Comparison of ENCODE assay signal across 27 cellular contexts in the genomic region with DNA sequence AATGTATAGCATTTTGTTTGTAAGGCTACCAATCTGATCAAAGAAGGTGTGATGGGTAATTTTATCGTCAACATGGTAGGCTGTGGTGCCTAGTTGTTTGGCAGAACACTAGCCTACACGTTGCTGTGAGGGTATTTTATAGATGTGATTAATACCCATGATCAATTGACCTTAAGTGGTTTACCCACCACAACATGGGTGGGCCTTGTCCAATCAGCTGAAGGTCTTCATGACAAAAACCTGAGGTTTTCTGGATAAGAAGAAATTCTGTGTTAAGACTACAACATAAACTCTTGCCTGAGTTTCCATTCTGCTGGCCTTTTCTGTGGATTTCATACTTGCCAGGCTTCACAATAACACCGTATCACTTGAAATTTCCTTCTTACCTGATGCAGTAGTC.
"Had no signal": no experiment of that assay in that cellular context is flagged by ENCODE, and none has a peak within 500 bp of the region (broad histone marks: within the 10 kb centered on the region; RNA-seq: fewer than 3 reads in every experiment).

No MANE protein-coding gene starts in this region.

- DNase-seq: stimulated activated CD4-positive, alpha-beta T cell treated with anti-CD3 and anti-CD28 coated beads, Interleukin-2, amount 100 ng/mL, for 48 hours; stimulated activated CD4-positive, alpha-beta T cell treated with anti-CD3 and anti-CD28 coated beads, Interleukin-4, amount 100 ng/mL, for 1 hour; stimulated activated CD4-positive, alpha-beta T cell treated with anti-CD3 and anti-CD28 coated beads, Interleukin-4, amount 100 ng/mL, for 24 hours; stimulated activated CD4-positive, alpha-beta T cell treated with anti-CD3 and anti-CD28 coated beads, Interleukin-4, amount 100 ng/mL, for 4 hours; stimulated activated CD8-positive, alpha-beta memory T cell treated with anti-CD3 and anti-CD28 coated beads, Interleukin-4, amount 100 ng/mL, for 48 hours; stimulated activated naive B cell treated with anti-CD40 and anti-IgM and Interleukin-4, amounts not matched to agents 10 μg/mL and 1 μg/mL and 100 μg/mL, for 72 hours; stimulated activated naive CD4-positive, alpha-beta T cell; stimulated activated naive CD4-positive, alpha-beta T cell treated with Interleukin-2 at 50 U/mL for 16 hours; stimulated activated naive CD8-positive, alpha-beta T cell treated with anti-CD3 and anti-CD28 coated beads, Interleukin-15, amount 100 ng/mL, for 72 hours; stimulated activated naive CD8-positive, alpha-beta T cell treated with anti-CD3 and anti-CD28 coated beads, Interleukin-15, Interleukin-2, amounts not matched to agents 100 U/mL and 50 U/mL, for 24 hours; stomach; substantia nigra; testis; thyroid gland; tibial artery; transverse colon; trophoblast cell; upper lobe of left lung; upper lobe of right lung; uterus had no signal

- H3K4me1 ChIP-seq: suprapubic skin, testis, upper lobe of right lung, uterus, vagina had no signal

- H3K27ac ChIP-seq: stomach, suprapubic skin, testis, thoracic aorta, thyroid gland, tibial artery, tibial nerve, transverse colon, upper lobe of left lung, upper lobe of right lung, uterus, vagina had no signal

- FAIRE-seq: urothelium cell line had no signal

- H3K36me3 ChIP-seq: stomach, suprapubic skin, thoracic aorta, thyroid gland, tibial artery, tibial nerve, transverse colon, upper lobe of left lung, upper lobe of right lung, uterus, vagina had no signal

- H3K27me3 ChIP-seq: stomach, suprapubic skin, testis, thyroid gland, tibial artery, tibial nerve, transverse colon, upper lobe of left lung, upper lobe of right lung, uterus, vagina had no signal

- ATAC-seq: stimulated activated effector memory CD8-positive, alpha-beta T cell treated with anti-CD3 and anti-CD28 coated beads, Interleukin-12 subunit alpha, Interleukin-12 subunit beta, amount 100 ng/mL, for 72 hours; stimulated activated memory B cell treated with anti-CD40 and anti-IgM and Interleukin-4, amounts not matched to agents 10 μg/mL and 1 μg/mL and 100 μg/mL, for 72 hours; stimulated activated naive B cell treated with anti-CD40 and anti-IgM and Interleukin-4, amounts not matched to agents 10 μg/mL and 1 μg/mL and 100 μg/mL, for 72 hours; stimulated activated naive CD8-positive, alpha-beta T cell treated with anti-CD3 and anti-CD28 coated beads, Interleukin-15, amount 100 ng/mL, for 72 hours; stimulated activated naive CD8-positive, alpha-beta T cell treated with anti-CD3 and anti-CD28 coated beads, Interleukin-15, Interleukin-2, amounts not matched to agents 100 U/mL and 50 U/mL, for 24 hours; upper lobe of right lung had no signal

- H3K9me3 ChIP-seq: stomach, suprapubic skin, testis, thoracic aorta, thyroid gland, tibial artery, tibial nerve, transverse colon, upper lobe of left lung, upper lobe of right lung, uterus, vagina had no signal

- H3K4me3 ChIP-seq: stomach, suprapubic skin, testis, thoracic aorta, thyroid gland, tibial artery, tibial nerve, transverse colon, upper lobe of left lung, upper lobe of right lung, uterus, vagina had no signal
